Comparison of ENCODE assay signal across 10 cellular contexts in the genomic region with DNA sequence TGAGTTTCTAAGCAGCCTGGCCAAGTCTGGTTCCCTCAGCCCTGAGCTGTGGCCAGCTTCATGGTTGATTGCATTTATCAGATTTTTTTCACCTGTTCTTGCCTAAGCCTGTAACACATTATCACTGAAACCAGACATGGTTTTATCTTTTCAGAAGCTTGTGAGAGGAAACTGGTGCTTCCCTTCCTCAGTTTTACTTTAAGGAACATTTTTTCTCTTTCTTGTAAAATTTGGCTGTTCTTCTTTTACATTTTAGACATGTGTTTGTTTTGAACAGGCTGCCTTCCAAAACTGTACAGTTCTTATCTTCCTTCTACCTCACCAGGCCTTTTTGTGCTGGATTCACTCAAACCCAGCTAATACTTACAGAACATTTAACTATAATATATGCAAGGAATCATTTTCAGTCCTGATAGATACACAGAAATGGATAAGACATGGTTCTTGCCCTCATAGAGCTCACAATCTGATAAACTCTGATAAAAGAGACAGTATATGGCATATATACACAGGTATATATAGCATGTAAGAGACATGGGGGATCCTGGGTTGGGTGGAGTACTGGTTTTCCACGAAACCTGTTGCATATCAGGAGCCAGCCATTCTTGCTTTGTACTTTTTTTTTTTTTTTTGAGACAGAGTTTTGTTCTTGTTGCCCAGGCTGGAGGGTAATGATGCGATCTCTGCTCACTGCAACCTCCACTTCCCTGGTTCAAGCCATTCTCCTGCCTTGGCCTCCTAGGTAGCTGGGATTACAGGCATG. TPM values are rescaled to one million over a fixed set of nuclear protein-coding genes. Genes with fewer than 3 reads are reported as not detected.
A peak's percentile ranks its signal among the peaks of the same experiment; 100 is the strongest.
DNase-seq lines count a peak whose midpoint lies in the region; ATAC-seq and TF ChIP-seq lines count a peak whose summit lies in the region.
"Had no signal": no experiment of that assay in that cellular context is flagged by ENCODE, and none has a peak within 500 bp of the region (broad histone marks: within the 10 kb centered on the region; RNA-seq: fewer than 3 reads in every experiment).

No MANE protein-coding gene starts in this region.

- no peak overlapping the region for H3K4me3 Mint-ChIP-seq in activated CD4-positive, alpha-beta T cell treated with anti-CD3 and anti-CD28 coated beads, Interleukin-2, amount 10 ng/mL, durations not matched to agents 7 days and 5 days
- H3K4me3 Mint-ChIP-seq: memory B cell had no signal

- H3K36me3 Mint-ChIP-seq in activated CD4-positive, alpha-beta T cell treated with anti-CD3 and anti-CD28 coated beads, Interleukin-2, amount 10 ng/mL, durations not matched to agents 7 days and 5 days (ENCODE audit: low read depth), result peaks cover 9% of the 10 kb centered on the region
- H3K36me3 Mint-ChIP-seq: memory B cell had no signal

- POLR2A ChIA-PET in activated CD4-positive, alpha-beta T cell treated with anti-CD3 and anti-CD28 coated beads, Interleukin-2, amount 10 ng/mL, durations not matched to agents 7 days and 5 days (lab: Charles Lee), result no interaction called here

- H3K27ac ChIP-seq in right cardiac atrium (ENCODE audit: low read length), result peak overlapping the region; percentile 66
- H3K27ac ChIP-seq: KMS-11 had no signal

- DNase-seq in G401 (ENCODE audit: low spot score), result peak; percentile 67
- DNase-seq in NB4 (ENCODE audit: low read depth), result peak; percentile 45
- DNase-seq in right cardiac atrium, result no peak
- no peak for DNase-seq in activated CD4-positive, alpha-beta T cell treated with anti-CD3 and anti-CD28 coated beads, Interleukin-2, amount 10 ng/mL, durations not matched to agents 7 days and 5 days
- DNase-seq in central memory CD4-positive, alpha-beta T cell, result no peak
- DNase-seq in foreskin fibroblast, result no peak

- 81% methylated on average over 2 of the region's 2 CpGs for WGBS in right cardiac atrium

- ATAC-seq in GM21447 (IDR thresholded peaks at IDR 0.05; ENCODE audit: unreplicated experiment) (peak; percentile 86), right cardiac atrium (peak; percentile 62 to 66), HG03469 (IDR thresholded peaks at IDR 0.05; ENCODE audit: unreplicated experiment) (no peak)

- no peaks in the 10 kb centered on the region for H3K9me3 ChIP-seq in right cardiac atrium (ENCODE audit: control insufficient read depth, low read length)

- no peak for TF ChIP-seq POLR2A in NB4 (IDR thresholded peaks at IDR 0.05; ENCODE audit: extremely low read depth, insufficient read length)

- intact Hi-C loops in right cardiac atrium (cut with DNase I), result no loop called here

- in situ Hi-C loops in G401 (cut with HindIII; ENCODE audit: low sequenced_read_pairs), result no loop called here

- H3K9me3 Mint-ChIP-seq in activated CD4-positive, alpha-beta T cell treated with anti-CD3 and anti-CD28 coated beads, Interleukin-2, amount 10 ng/mL, durations not matched to agents 7 days and 5 days, result peaks cover 4% of the 10 kb centered on the region
- H3K9me3 Mint-ChIP-seq: memory B cell had no signal

- CTCF ChIA-PET in activated CD4-positive, alpha-beta T cell treated with anti-CD3 and anti-CD28 coated beads, Interleukin-2, amount 10 ng/mL, durations not matched to agents 7 days and 5 days (lab: Charles Lee), result interaction anchor here (1.4 kb wide), 2 partner anchors 14 to 18 kb away, joined by 3 to 4 read pairs; no protein-coding TSS in a partner anchor

- no peaks in the 10 kb centered on the region for H3K27me3 Mint-ChIP-seq in activated CD4-positive, alpha-beta T cell treated with anti-CD3 and anti-CD28 coated beads, Interleukin-2, amount 10 ng/mL, durations not matched to agents 7 days and 5 days
- H3K27me3 Mint-ChIP-seq: memory B cell had no signal

- no peak overlapping the region for H3K27ac Mint-ChIP-seq in activated CD4-positive, alpha-beta T cell treated with anti-CD3 and anti-CD28 coated beads, Interleukin-2, amount 10 ng/mL, durations not matched to agents 7 days and 5 days
- H3K27ac Mint-ChIP-seq: memory B cell had no signal

- peaks cover 10% of the 10 kb centered on the region for H3K4me1 Mint-ChIP-seq in activated CD4-positive, alpha-beta T cell treated with anti-CD3 and anti-CD28 coated beads, Interleukin-2, amount 10 ng/mL, durations not matched to agents 7 days and 5 days
- H3K4me1 Mint-ChIP-seq: memory B cell had no signal

- peaks cover 15% of the 10 kb centered on the region for H3K4me1 ChIP-seq in right cardiac atrium (ENCODE audit: control insufficient read depth, insufficient read depth, low read length)

- no peak overlapping the region for H3K4me3 ChIP-seq in NB4 (ENCODE audit: low read depth, low read length)
- H3K4me3 ChIP-seq in right cardiac atrium (ENCODE audit: low read length), result no peak overlapping the region
- no peak overlapping the region for H3K4me3 ChIP-seq in foreskin fibroblast (ENCODE audit: low read depth in 1 of 2, low read length in 2 of 2)

- no peak for TF ChIP-seq CTCF in NB4 (IDR thresholded peaks at IDR 0.05; ENCODE audit: low read depth, low read length)
- no peak for TF ChIP-seq CTCF in foreskin fibroblast (IDR thresholded peaks at IDR 0.05; ENCODE audit: low read depth, low read length)

- no peaks in the 10 kb centered on the region for H3K27me3 ChIP-seq in right cardiac atrium (ENCODE audit: control insufficient read depth, insufficient read depth)

RNA-seq across cellular contexts. Expression of gene ZNRF1, which starts 44.5 kb away (rescaled TPM):
- 15.4 and 21.2 TPM in 2 replicates for total RNA-seq in G401 (2014; rRNA removed; shearing (Covaris generic))
- total RNA-seq in right cardiac atrium, result 10 to 100 TPM; 10.8 to 19.6 (median 13.7) TPM
- polyA plus RNA-seq in right cardiac atrium, result 10.7 TPM
- total RNA-seq in activated CD4-positive, alpha-beta T cell treated with anti-CD3 and anti-CD28 coated beads, Interleukin-2, amount 10 ng/mL, durations not matched to agents 7 days and 5 days, result 10 to 100 TPM; 16.1 to 16.3 TPM

RNA-seq across cellular contexts. Expression of gene WDR59, which starts 58.4 kb away (rescaled TPM):
- 39.5 and 58.5 TPM in 2 replicates for total RNA-seq in G401 (2014; rRNA removed; shearing (Covaris generic))
- total RNA-seq in right cardiac atrium, result 10 to 100 TPM; 35.0 to 62.3 (median 47.2) TPM
- polyA plus RNA-seq in right cardiac atrium, result 17.4 TPM
- 10 to 100 TPM; 65.8 TPM for total RNA-seq in activated CD4-positive, alpha-beta T cell treated with anti-CD3 and anti-CD28 coated beads, Interleukin-2, amount 10 ng/mL, durations not matched to agents 7 days and 5 days

Comparison
In these comparisons a context has a peak if more than half of its experiments do, and no peak if none do; other contexts are left out.
1. DNase-seq: peak in G401 (single experiment) and NB4 (single experiment); none in right cardiac atrium (0 of 3), activated CD4-positive, alpha-beta T cell treated with anti-CD3 and anti-CD28 coated beads, Interleukin-2, amount 10 ng/mL, durations not matched to agents 7 days and 5 days (single experiment), central memory CD4-positive, alpha-beta T cell (single experiment) and foreskin fibroblast (0 of 2).